In genomic region chr2:47898089-47898731, GRCh38 we compare ENCODE assay signal across 12 cellular contexts. TPM values are rescaled to one million over a fixed set of nuclear protein-coding genes. Genes with fewer than 3 reads are reported as not detected.
DNase-seq lines count a peak whose midpoint lies in the region; ATAC-seq, FAIRE-seq and TF ChIP-seq lines count a peak whose summit lies in the region.
"Had no signal": no experiment of that assay in that cellular context is flagged by ENCODE, and none has a peak within 500 bp of the region (broad histone marks: within the 10 kb centered on the region; RNA-seq: fewer than 3 reads in every experiment).

No MANE protein-coding gene starts in this region.

- CTCF ChIA-PET in mammary epithelial cell (lab: Charles Lee; ENCODE audit: low non-redundant PET): no interaction called here

- TF ChIP-seq POLR2A in prostate gland (IDR thresholded peaks at IDR 0.05) (no peak), thyroid gland (IDR thresholded peaks at IDR 0.05) (no peak)

- DNase-seq in mammary epithelial cell: no peak
- DNase-seq in pancreas: no peak
- DNase-seq in prostate gland (ENCODE audit: low spot score): no peak
- no peak for DNase-seq in thyroid gland
- DNase-seq: amniotic stem cell, Caco-2, Right ventricle myocardium superior had no signal

- no peak for FAIRE-seq in pancreas (lab: Jason Lieb, UNC)

- in situ Hi-C loops in mammary epithelial cell (cut with MboI; ENCODE audit: low sequenced_read_pairs in 2 of 2): no loop called here

- dilution Hi-C loops in mammary epithelial cell (cut with HindIII; ENCODE audit: low sequenced_read_pairs): no loop called here

- H3K27ac ChIP-seq in ACC112 (ENCODE audit: low read depth, low read length) (0 out of 2 replicates have a peak overlapping the region, but pooled peaks have one; percentile 3), mammary epithelial cell (ENCODE audit: insufficient read depth, low read depth, low read length) (peak overlapping the region; percentile 20), pancreas (no peak overlapping the region), prostate gland (no peak overlapping the region), thyroid gland (no peak overlapping the region)
- H3K27ac ChIP-seq: parathyroid adenoma had no signal

- H2AFZ ChIP-seq in ACC112 (ENCODE audit: low read length, unreplicated experiment) (no peak overlapping the region), mammary epithelial cell (ENCODE audit: low read depth, low read length) (no peak overlapping the region)
- H2AFZ ChIP-seq: parathyroid adenoma had no signal

- peaks cover 93% of the 10 kb centered on the region for H3K79me2 ChIP-seq in ACC112 (ENCODE audit: control insufficient read depth, insufficient read depth, low read length, unreplicated experiment)
- peaks cover 95% of the 10 kb centered on the region for H3K79me2 ChIP-seq in mammary epithelial cell (ENCODE audit: insufficient read depth, low read length)

- H4K20me1 ChIP-seq in mammary epithelial cell (ENCODE audit: insufficient read depth, low read length): peaks cover 2% of the 10 kb centered on the region

- H3K4me3 ChIP-seq in ACC112 (ENCODE audit: low read depth, low read length) (peak overlapping the region; percentile 62), mammary epithelial cell (replicated peaks in 1 of 3; ENCODE audit: insufficient read depth in 1 of 3, low read depth in 2 of 3, low read length in 3 of 3) (no peak overlapping the region), pancreas (no peak overlapping the region), prostate gland (no peak overlapping the region), thyroid gland (replicated peaks in 1 of 3) (no peak overlapping the region)

- TF ChIP-seq CTCF in mammary epithelial cell (conservative IDR thresholded peaks at IDR 0.05 in 1 of 2, IDR thresholded peaks at IDR 0.05 in 1 of 2; ENCODE audit: extremely low read depth in 1 of 2, insufficient read depth in 1 of 2, low read depth in 1 of 2, low read length in 2 of 2): no peak
- no peak for TF ChIP-seq CTCF in pancreas (IDR thresholded peaks at IDR 0.05)
- no peak for TF ChIP-seq CTCF in prostate gland (IDR thresholded peaks at IDR 0.05)
- no peak for TF ChIP-seq CTCF in thyroid gland (IDR thresholded peaks at IDR 0.05)

- H3K4me1 ChIP-seq in ACC112 (ENCODE audit: control insufficient read depth, insufficient read depth, low read length, unreplicated experiment): peaks cover 44% of the 10 kb centered on the region
- H3K4me1 ChIP-seq in mammary epithelial cell (ENCODE audit: insufficient read depth, low read length): peaks cover 1% of the 10 kb centered on the region
- H3K4me1 ChIP-seq in pancreas: peaks cover 0 to 37% (median 27%) of the 10 kb centered on the region in 3 donors
- peaks cover 4% of the 10 kb centered on the region for H3K4me1 ChIP-seq in prostate gland (replicated peaks)
- peaks cover 30 to 40% of the 10 kb centered on the region in 2 donors for H3K4me1 ChIP-seq in thyroid gland

- H3K27me3 ChIP-seq in ACC112 (ENCODE audit: insufficient read depth, low read length): no peaks in the 10 kb centered on the region
- H3K27me3 ChIP-seq in mammary epithelial cell (ENCODE audit: insufficient read depth, low read length): no peaks in the 10 kb centered on the region
- no peaks in the 10 kb centered on the region for H3K27me3 ChIP-seq in pancreas
- no peaks in the 10 kb centered on the region for H3K27me3 ChIP-seq in prostate gland (replicated peaks; ENCODE audit: insufficient read depth)
- no peaks in the 10 kb centered on the region for H3K27me3 ChIP-seq in thyroid gland

- H3K4me2 ChIP-seq in mammary epithelial cell (ENCODE audit: insufficient read depth, low read depth, low read length): peak overlapping the region; percentile 23

- no peaks in the 10 kb centered on the region for H3K9me3 ChIP-seq in mammary epithelial cell (replicated peaks; ENCODE audit: insufficient read depth, low read length)
- no peaks in the 10 kb centered on the region for H3K9me3 ChIP-seq in pancreas
- no peaks in the 10 kb centered on the region for H3K9me3 ChIP-seq in prostate gland
- no peaks in the 10 kb centered on the region for H3K9me3 ChIP-seq in thyroid gland
- H3K9me3 ChIP-seq: Caco-2 had no signal

- ATAC-seq in GM18870 (IDR thresholded peaks at IDR 0.05; ENCODE audit: unreplicated experiment) (peak; percentile 54), HG03354 (IDR thresholded peaks at IDR 0.05; ENCODE audit: poor library complexity, severe bottlenecking, unreplicated experiment) (peak; percentile 81), pancreas (no peak), HG02588 (IDR thresholded peaks at IDR 0.05; ENCODE audit: unreplicated experiment) (no peak)

- no TSS peak for BruUV-seq in mammary epithelial cell (replicated peaks; lab: Mats Ljungman, UMichigan)

- intact Hi-C loops in mammary epithelial cell (cut with micrococcal nuclease) (no loop called here), pancreas (cut with DNase I) (no loop called here), prostate gland (cut with DNase I) (no loop called here), thyroid gland (cut with DNase I) (no loop called here)

- H3K36me3 ChIP-seq in ACC112 (ENCODE audit: insufficient read depth, low read length) (no peaks in the 10 kb centered on the region), mammary epithelial cell (ENCODE audit: insufficient read depth, low read length) (no peaks in the 10 kb centered on the region), pancreas (no peaks in the 10 kb centered on the region), prostate gland (no peaks in the 10 kb centered on the region), thyroid gland (no peaks in the 10 kb centered on the region)

- no peak overlapping the region for H3K9ac ChIP-seq in mammary epithelial cell (ENCODE audit: insufficient read depth, low read length)
- H3K9ac ChIP-seq: parathyroid adenoma had no signal

- WGBS in mammary epithelial cell (ENCODE audit: low coverage, missing lambda C conversion rate): 51% methylated on average over 3 of the region's 3 CpGs
- 48 to 51% methylated on average over 3 of the region's 3 CpGs for WGBS in pancreas, 2 donors
- WGBS in prostate gland: 36% methylated on average over 3 of the region's 3 CpGs
- WGBS in thyroid gland, 2 donors: 61 to 62% methylated on average over 3 of the region's 3 CpGs

RNA-seq across cellular contexts. Expression of gene FBXO11, which starts 8.1 kb away (rescaled TPM):
- total RNA-seq in mammary epithelial cell (10 to 100 TPM; 35.0 to 65.5 TPM), pancreas (10 to 100 TPM; 19.6 to 40.1 (median 24.8) TPM), prostate gland (10 to 100 TPM; 48.4 to 54.2 TPM), thyroid gland (10 to 100 TPM; 50.4 to 82.8 (median 60.6) TPM)
- polyA plus RNA-seq in mammary epithelial cell (17.6 TPM), pancreas (10 to 100 TPM; 15.2 to 27.6 TPM)
- 152 TPM for polyA minus RNA-seq in mammary epithelial cell

Comparison
In these comparisons a context has a peak if more than half of its experiments do, and no peak if none do; other contexts are left out.
1. H3K27ac ChIP-seq: peak in ACC112 (single experiment) and mammary epithelial cell (single experiment); none in pancreas (0 of 4), prostate gland (0 of 2) and thyroid gland (0 of 3).
2. ATAC-seq: peak in GM18870 (single experiment) and HG03354 (single experiment); none in pancreas (0 of 4) and HG02588 (single experiment).